26 cellular contexts compared by ENCODE assay signal in genomic region chr17:44256671-44257070, GRCh38. TPM values are rescaled to one million over a fixed set of nuclear protein-coding genes. Genes with fewer than 3 reads are reported as not detected.
"Had no signal": no experiment of that assay in that cellular context is flagged by ENCODE, and none has a peak within 500 bp of the region (broad histone marks: within the 10 kb centered on the region; RNA-seq: fewer than 3 reads in every experiment).

No MANE protein-coding gene starts in this region.

- FAIRE-seq: TTC549 had no signal

- H3K4me3 ChIP-seq: ascending aorta, MG63, SJCRH30, SK-N-MC had no signal

- H3K27ac ChIP-seq: ascending aorta, SJCRH30, SK-N-MC had no signal

- DNase-seq: activated CD4-positive, alpha-beta T cell treated with anti-CD3 and anti-CD28 coated beads, Interleukin-2, amount 10 ng/mL, durations not matched to agents 24 days and 14 days; activated CD4-positive, alpha-beta T cell treated with anti-CD3 and anti-CD28 coated beads, Interleukin-2, amount 50 U/mL, for 4 hours; activated CD8-positive, alpha-beta T cell treated with anti-CD3 and anti-CD28 coated beads, Interleukin-2, amount 10 ng/mL, durations not matched to agents 7 days and 5 days; activated gamma-delta T cell; activated naive CD4-positive, alpha-beta T cell treated with Interleukin-2 at 50 U/mL for 16 hours; activated naive CD8-positive, alpha-beta T cell treated with anti-CD3 and anti-CD28 coated beads, Interleukin-2, amount 10 ng/mL, durations not matched to agents 7 days and 5 days; activated T-cell treated with anti-CD3 and anti-CD28 coated beads, Interleukin-2, amount 50 U/mL, for 24 hours; amygdala; Kasumi-1; MG63; NCI-H1092; NCI-H1436 treated with DMSO at 0.1 percent for 48 hours; NCI-H1694 treated with DMSO at 0.1 percent for 48 hours; NCI-H2029; NCI-H345; NCI-H524 treated with DMSO at 0.1 percent for 48 hours; SHP77; SJCRH30 had no signal

- H3K27me3 ChIP-seq: ascending aorta had no signal

- H3K9me3 ChIP-seq: ascending aorta, MG63, SJCRH30 had no signal

- H3K36me3 ChIP-seq: ascending aorta, MG63, SJCRH30 had no signal

- H3K4me1 ChIP-seq: ascending aorta, SJCRH30 had no signal

- ATAC-seq: activated CD8-positive, alpha-beta T cell treated with anti-CD3 and anti-CD28 coated beads, Interleukin-2, amount 10 ng/mL, durations not matched to agents 7 days and 5 days; Panc1 had no signal

RNA-seq across cellular contexts. Expression of gene SLC4A1, which starts 11.3 kb away (rescaled TPM):
- total RNA-seq: activated CD4-positive, alpha-beta T cell treated with anti-CD3 and anti-CD28 coated beads, Interleukin-2, amount 10 ng/mL, durations not matched to agents 24 days and 14 days; activated CD8-positive, alpha-beta T cell treated with anti-CD3 and anti-CD28 coated beads, Interleukin-2, amount 10 ng/mL, durations not matched to agents 7 days and 5 days; activated naive CD8-positive, alpha-beta T cell treated with anti-CD3 and anti-CD28 coated beads, Interleukin-2, amount 10 ng/mL, durations not matched to agents 7 days and 5 days; activated T-helper 2 cell treated with anti-CD3 and anti-CD28 coated beads, Interferon-gamma antibody, Interleukin-2, Interleukin-4, amounts not matched to agents 10 μg/mL and 5 μg/mL and 100 μg/mL, durations not matched to agents 14 hours and 24 hours and 36 hours; NCI-H460; RPMI7951; T-helper 1 cell treated with Interleukin-12 subunit alpha and Interleukin-12 subunit beta and Interleukin-4 antibody, amounts not matched to agents 30 ng/mL and 1 ng/mL, for 36 hours had no signal

RNA-seq across cellular contexts. Expression of gene RUNDC3A, which starts 51.7 kb away (rescaled TPM):
- total RNA-seq: ascending aorta, NCI-H460 had no signal
